In genomic region chr7:88289505-88290129, GRCh38 we compare ENCODE assay signal across 19 cellular contexts. TPM values are rescaled to one million over a fixed set of nuclear protein-coding genes. Genes with fewer than 3 reads are reported as not detected.
A peak's percentile ranks its signal among the peaks of the same experiment; 100 is the strongest.
DNase-seq lines count a peak whose midpoint lies in the region; ATAC-seq and TF ChIP-seq lines count a peak whose summit lies in the region.
"Had no signal": no experiment of that assay in that cellular context is flagged by ENCODE, and none has a peak within 500 bp of the region (broad histone marks: within the 10 kb centered on the region; RNA-seq: fewer than 3 reads in every experiment).

No MANE protein-coding gene starts in this region.

- H3K4me3 ChIP-seq in RWPE2 (ENCODE audit: severe bottlenecking) (no peak overlapping the region), fibroblast of mammary gland (ENCODE audit: control insufficient read depth, low read depth, low read length) (no peak overlapping the region), stomach (no peak overlapping the region)
- H3K4me3 ChIP-seq: adrenal gland, BLaER1, left lung, sigmoid colon had no signal

- peak; percentile 72 for ATAC-seq in RWPE2 (ENCODE audit: low read depth)
- ATAC-seq in HG02798 (IDR thresholded peaks at IDR 0.05; ENCODE audit: poor library complexity, unreplicated experiment): no peak
- ATAC-seq: activated CD4-positive, CD25-positive, alpha-beta regulatory T cell treated with anti-CD3 and anti-CD28 coated beads, Interleukin-2, amount 50 U/mL, for 24 hours; left lung had no signal

- TF ChIP-seq POLR2A in stomach (IDR thresholded peaks at IDR 0.05): no peak

- TF ChIP-seq EP300 in stomach (IDR thresholded peaks at IDR 0.05): no peak

- intact Hi-C loops in stomach (cut with DNase I; ENCODE audit: low total_unique reads): no loop called here

- H3K27me3 ChIP-seq in RWPE2 (ENCODE audit: insufficient read depth, poor library complexity, severe bottlenecking): no peaks in the 10 kb centered on the region
- no peaks in the 10 kb centered on the region for H3K27me3 ChIP-seq in stomach
- H3K27me3 ChIP-seq: adrenal gland, BLaER1, left lung, sigmoid colon had no signal

- 24 to 54% (median 36%) methylated on average over 3 of the region's 3 CpGs for WGBS in stomach, 5 donors

- H3K27ac ChIP-seq in RWPE2 (ENCODE audit: poor library complexity, severe bottlenecking) (no peak overlapping the region), stomach (peak overlapping the region in 3 of 5 donors; percentile 25 to 60 (median 49))
- H3K27ac ChIP-seq: adrenal gland, BLaER1, sigmoid colon had no signal

- H3K36me3 ChIP-seq in RWPE2 (ENCODE audit: low read depth) (no peaks in the 10 kb centered on the region), stomach (no peaks in the 10 kb centered on the region)
- H3K36me3 ChIP-seq: adrenal gland, BLaER1, sigmoid colon had no signal

- no peaks in the 10 kb centered on the region for H3K9me3 ChIP-seq in RWPE2 (ENCODE audit: severe bottlenecking)
- H3K9me3 ChIP-seq in stomach: peaks cover 0 to 6% (median 2%) of the 10 kb centered on the region in 4 donors
- H3K9me3 ChIP-seq: adrenal gland, sigmoid colon had no signal

- DNase-seq in HS-27A (ENCODE audit: low read depth) (peak; percentile 19), RWPE2 (ENCODE audit: low spot score) (no peak), fibroblast of mammary gland (ENCODE audit: low read depth) (peak; percentile 43), stomach (no peak), globus pallidus (ENCODE audit: low spot score) (no peak), middle frontal gyrus (ENCODE audit: extremely low spot score, low spot score) (no peak)
- DNase-seq: adrenal gland; endodermal cell; foreskin melanocyte; H7; left lung; NCI-H1694; NCI-H446 treated with DMSO at 0.1 percent for 48 hours; occipital lobe; sigmoid colon; stimulated activated CD4-positive, alpha-beta T cell treated with anti-CD3 and anti-CD28 coated beads, Interleukin-4, amount 100 ng/mL, for 24 hours had no signal

- H3K4me1 ChIP-seq in RWPE2 (ENCODE audit: insufficient read depth, poor library complexity, severe bottlenecking) (peaks cover 27% of the 10 kb centered on the region), stomach (peaks cover 0 to 19% (median 2%) of the 10 kb centered on the region in 4 donors)
- H3K4me1 ChIP-seq: sigmoid colon had no signal

- TF ChIP-seq CTCF in RWPE2 (IDR thresholded peaks at IDR 0.05; ENCODE audit: poor library complexity, severe bottlenecking) (no peak), fibroblast of mammary gland (conservative IDR thresholded peaks at IDR 0.05; ENCODE audit: control insufficient read depth, insufficient read depth, low read depth, low read length) (no peak), stomach (IDR thresholded peaks at IDR 0.05) (no peak)

RNA-seq across cellular contexts. Expression of gene STEAP4, which starts 17.1 kb away (rescaled TPM):
- total RNA-seq in stomach: 10 to 100 TPM in 2 of 5 donors, 1 to 10 TPM in 3; 1.8 to 14.5 (median 3.1) TPM
- polyA plus RNA-seq in stomach: 1 to 10 TPM; 1.5 to 2.4 (median 2.3) TPM
- total RNA-seq: endodermal cell had no signal

Comparison
In these comparisons a context has a peak if more than half of its experiments do, and no peak if none do; other contexts are left out.
1. DNase-seq: peak in HS-27A (single experiment) and fibroblast of mammary gland (single experiment); none in RWPE2 (single experiment), stomach (single experiment), globus pallidus (single experiment) and middle frontal gyrus (single experiment).